In the genomic region with DNA sequence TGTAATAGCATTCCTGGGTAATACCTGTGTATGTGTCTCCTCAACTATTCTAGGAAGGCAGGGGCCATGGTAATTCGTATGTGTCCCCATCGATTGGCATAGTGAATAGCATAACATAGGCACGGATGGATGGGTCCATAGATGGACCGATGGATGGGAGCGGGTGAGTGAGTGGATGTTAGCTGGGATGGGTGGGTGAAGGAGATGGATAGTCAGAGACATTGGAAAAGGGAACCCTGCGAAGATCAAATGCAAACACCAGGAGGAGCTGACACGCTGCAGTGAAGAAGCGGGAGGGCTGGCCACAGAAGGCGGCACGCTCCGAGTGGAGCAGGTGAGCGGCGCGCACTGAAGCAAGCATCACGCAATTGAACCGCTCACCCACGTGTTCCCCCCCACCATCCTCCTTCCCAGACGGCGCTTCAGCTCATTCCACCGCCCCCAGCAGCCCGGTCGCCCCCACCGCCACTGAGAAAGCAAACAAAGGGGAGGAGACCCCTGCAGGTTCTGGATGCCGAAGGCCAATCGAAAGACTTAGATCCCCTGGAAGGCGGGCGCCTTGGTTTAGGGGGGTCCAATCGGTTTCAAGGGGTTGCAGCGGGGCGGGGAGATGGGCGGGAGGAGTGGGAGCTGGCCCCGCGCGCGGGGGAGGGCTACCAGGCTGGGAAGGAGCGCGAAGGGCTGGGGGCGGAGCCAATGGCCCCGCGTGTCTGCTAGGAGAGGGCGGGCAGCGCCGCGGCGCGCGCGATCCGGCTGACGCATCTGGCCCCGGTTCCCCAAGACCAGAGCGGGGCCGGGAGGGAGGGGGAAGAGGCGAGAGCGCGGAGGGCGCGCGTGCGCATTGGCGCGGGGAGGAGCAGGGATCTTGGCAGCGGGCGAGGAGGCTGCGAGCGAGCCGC, we compare ENCODE assay signal across 8 cellular contexts. TPM values are rescaled to one million over a fixed set of nuclear protein-coding genes. Genes with fewer than 3 reads are reported as not detected.
DNase-seq lines count a peak whose midpoint lies in the region; ATAC-seq lines count a peak whose summit lies in the region.

A gene (plus strand): TSS at position 839 of the 899 bp plus-strand sequence. CDS start 90 bp downstream, outside the sequence.

- no peaks in the 10 kb centered on the region for H3K9me3 ChIP-seq in naive thymus-derived CD4-positive, alpha-beta T cell (ENCODE audit: control insufficient read depth in 2 of 3, low read length in 3 of 3)

- peak within 1 kb of the TSS; percentile 84 for H3K27ac ChIP-seq in naive thymus-derived CD4-positive, alpha-beta T cell (ENCODE audit: low read depth, low read length)

- peak; percentile 76 for ATAC-seq in GM21825 (IDR thresholded peaks at IDR 0.05; ENCODE audit: unreplicated experiment)
- peak; percentile 91 for ATAC-seq in naive thymus-derived CD4-positive, alpha-beta T cell
- peak; percentile 87 to 90 for ATAC-seq in stimulated activated naive B cell treated with anti-CD40 and anti-IgM and Interleukin-4, amounts not matched to agents 10 μg/mL and 1 μg/mL and 100 μg/mL, for 72 hours (replicated peaks)

- H3K27me3 Mint-ChIP-seq in activated T-helper 1 cell treated with anti-CD3 and anti-CD28 coated beads, Interleukin-12 subunit alpha, Interleukin-12 subunit beta, Interleukin-2, Interleukin-4 antibody, amounts not matched to agents 30 ng/mL and 10 ng/mL and 1 ng/mL, durations not matched to agents 14 hours and 24 hours and 36 hours (ENCODE audit: insufficient read depth): no peaks in the 10 kb centered on the region
- no peaks in the 10 kb centered on the region for H3K27me3 Mint-ChIP-seq in naive thymus-derived CD4-positive, alpha-beta T cell
- no peaks in the 10 kb centered on the region for H3K27me3 Mint-ChIP-seq in stimulated activated naive B cell treated with anti-CD40 and anti-IgM and Interleukin-4, amounts not matched to agents 10 μg/mL and 1 μg/mL and 100 μg/mL, for 72 hours

- H3K4me3 ChIP-seq in naive thymus-derived CD4-positive, alpha-beta T cell (ENCODE audit: low read length): peak within 1 kb of the TSS; percentile 89

- H3K27me3 ChIP-seq in naive thymus-derived CD4-positive, alpha-beta T cell (ENCODE audit: control insufficient read depth in 2 of 2, insufficient read depth in 2 of 2, low read length in 2 of 2): no peaks in the 10 kb centered on the region

- no peaks in the 10 kb centered on the region for H3K9me3 Mint-ChIP-seq in activated T-helper 1 cell treated with anti-CD3 and anti-CD28 coated beads, Interleukin-12 subunit alpha, Interleukin-12 subunit beta, Interleukin-2, Interleukin-4 antibody, amounts not matched to agents 30 ng/mL and 10 ng/mL and 1 ng/mL, durations not matched to agents 14 hours and 24 hours and 36 hours
- peaks cover 0 to 2% (median 0%) of the 10 kb centered on the region in 11 donors for H3K9me3 Mint-ChIP-seq in naive thymus-derived CD4-positive, alpha-beta T cell
- no peaks in the 10 kb centered on the region for H3K9me3 Mint-ChIP-seq in stimulated activated naive B cell treated with anti-CD40 and anti-IgM and Interleukin-4, amounts not matched to agents 10 μg/mL and 1 μg/mL and 100 μg/mL, for 72 hours

- CTCF ChIA-PET in naive thymus-derived CD4-positive, alpha-beta T cell (lab: Charles Lee): interaction anchor here (0.6 to 3.7 kb wide), 17 partner anchors 14 to 566 kb away, joined by 3 to 16 read pairs (median 3); a partner anchor contains a TSS

- POLR2A ChIA-PET in naive thymus-derived CD4-positive, alpha-beta T cell (lab: Charles Lee): interaction anchor here (0.6 to 5.3 kb wide), 15 partner anchors 11 to 258 kb away, joined by 3 to 48 read pairs (median 5); a partner anchor contains a TSS

- H3K27ac Mint-ChIP-seq in activated T-helper 1 cell treated with anti-CD3 and anti-CD28 coated beads, Interleukin-12 subunit alpha, Interleukin-12 subunit beta, Interleukin-2, Interleukin-4 antibody, amounts not matched to agents 30 ng/mL and 10 ng/mL and 1 ng/mL, durations not matched to agents 14 hours and 24 hours and 36 hours: peak within 1 kb of the TSS; percentile 99
- peak within 1 kb of the TSS; percentile 69 to 98 (median 92) for H3K27ac Mint-ChIP-seq in naive thymus-derived CD4-positive, alpha-beta T cell
- peak within 1 kb of the TSS; percentile 72 for H3K27ac Mint-ChIP-seq in stimulated activated naive B cell treated with anti-CD40 and anti-IgM and Interleukin-4, amounts not matched to agents 10 μg/mL and 1 μg/mL and 100 μg/mL, for 72 hours

- H3K36me3 ChIP-seq in naive thymus-derived CD4-positive, alpha-beta T cell (ENCODE audit: control insufficient read depth in 2 of 3, insufficient read depth in 3 of 3, low read length in 3 of 3): peaks cover 0 to 4% (median 0%) of the 10 kb centered on the region in 3 experiments

- peaks cover 11% of the 10 kb centered on the region for H3K36me3 Mint-ChIP-seq in activated T-helper 1 cell treated with anti-CD3 and anti-CD28 coated beads, Interleukin-12 subunit alpha, Interleukin-12 subunit beta, Interleukin-2, Interleukin-4 antibody, amounts not matched to agents 30 ng/mL and 10 ng/mL and 1 ng/mL, durations not matched to agents 14 hours and 24 hours and 36 hours (ENCODE audit: low read depth)
- H3K36me3 Mint-ChIP-seq in naive thymus-derived CD4-positive, alpha-beta T cell: peaks cover 0 to 20% (median 3%) of the 10 kb centered on the region in 5 donors
- peaks cover 2 to 9% of the 10 kb centered on the region in 2 donors for H3K36me3 Mint-ChIP-seq in stimulated activated naive B cell treated with anti-CD40 and anti-IgM and Interleukin-4, amounts not matched to agents 10 μg/mL and 1 μg/mL and 100 μg/mL, for 72 hours

- H3K4me3 Mint-ChIP-seq in activated T-helper 1 cell treated with anti-CD3 and anti-CD28 coated beads, Interleukin-12 subunit alpha, Interleukin-12 subunit beta, Interleukin-2, Interleukin-4 antibody, amounts not matched to agents 30 ng/mL and 10 ng/mL and 1 ng/mL, durations not matched to agents 14 hours and 24 hours and 36 hours: peak within 1 kb of the TSS; percentile 98
- peak within 1 kb of the TSS; percentile 89 to 99 (median 97) for H3K4me3 Mint-ChIP-seq in naive thymus-derived CD4-positive, alpha-beta T cell
- H3K4me3 Mint-ChIP-seq in stimulated activated naive B cell treated with anti-CD40 and anti-IgM and Interleukin-4, amounts not matched to agents 10 μg/mL and 1 μg/mL and 100 μg/mL, for 72 hours: peak within 1 kb of the TSS; percentile 82 to 86

- peaks cover 54% of the 10 kb centered on the region for H3K4me1 Mint-ChIP-seq in activated T-helper 1 cell treated with anti-CD3 and anti-CD28 coated beads, Interleukin-12 subunit alpha, Interleukin-12 subunit beta, Interleukin-2, Interleukin-4 antibody, amounts not matched to agents 30 ng/mL and 10 ng/mL and 1 ng/mL, durations not matched to agents 14 hours and 24 hours and 36 hours (ENCODE audit: low read depth)
- H3K4me1 Mint-ChIP-seq in naive thymus-derived CD4-positive, alpha-beta T cell: peaks cover 21 to 63% (median 49%) of the 10 kb centered on the region in 7 donors
- peaks cover 31 to 48% of the 10 kb centered on the region in 2 donors for H3K4me1 Mint-ChIP-seq in stimulated activated naive B cell treated with anti-CD40 and anti-IgM and Interleukin-4, amounts not matched to agents 10 μg/mL and 1 μg/mL and 100 μg/mL, for 72 hours

- peaks cover 28 to 34% of the 10 kb centered on the region in 2 donors for H3K4me1 ChIP-seq in naive thymus-derived CD4-positive, alpha-beta T cell (ENCODE audit: control insufficient read depth in 2 of 2, insufficient read depth in 2 of 2, low read length in 2 of 2)

- peak; percentile 99 for DNase-seq in Daoy (ENCODE audit: low read depth)
- DNase-seq in Kasumi-1 (lab: John Stamatoyannopoulos, UW): peak; percentile 85 to 90
- DNase-seq in RKO (ENCODE audit: low spot score): peak; percentile 96
- DNase-seq in activated T-helper 1 cell treated with anti-CD3 and anti-CD28 coated beads, Interleukin-12 subunit alpha, Interleukin-12 subunit beta, Interleukin-2, Interleukin-4 antibody, amounts not matched to agents 30 ng/mL and 10 ng/mL and 1 ng/mL, durations not matched to agents 14 hours and 24 hours and 36 hours (ENCODE audit: low spot score): peak; percentile 99
- DNase-seq in fibroblast of gingiva (ENCODE audit: low read depth): peak; percentile 98
- peak; percentile 97 to 99 (median 99) for DNase-seq in naive thymus-derived CD4-positive, alpha-beta T cell
- peak; percentile 97 for DNase-seq in stimulated activated naive B cell treated with anti-CD40 and anti-IgM and Interleukin-4, amounts not matched to agents 10 μg/mL and 1 μg/mL and 100 μg/mL, for 72 hours

- intact Hi-C loops in activated T-helper 1 cell treated with anti-CD3 and anti-CD28 coated beads, Interleukin-12 subunit alpha, Interleukin-12 subunit beta, Interleukin-2, Interleukin-4 antibody, amounts not matched to agents 30 ng/mL and 10 ng/mL and 1 ng/mL, durations not matched to agents 14 hours and 24 hours and 36 hours (cut with micrococcal nuclease): loop anchor here (1.0 to 10.0 kb wide), 11 partner anchors 21 to 345 kb away; a partner anchor contains a TSS
- intact Hi-C loops in naive thymus-derived CD4-positive, alpha-beta T cell (cut with micrococcal nuclease): loop anchor here (1.0 to 10.0 kb wide), 21 partner anchors 21 to 572 kb away; a partner anchor contains a TSS

RNA-seq across cellular contexts. Expression of the gene that starts here (rescaled TPM):
- total RNA-seq in Daoy (2014; rRNA removed; shearing (Covaris generic)): 10.7 and 16.4 TPM in 2 replicates
- total RNA-seq in activated T-helper 1 cell treated with anti-CD3 and anti-CD28 coated beads, Interleukin-12 subunit alpha, Interleukin-12 subunit beta, Interleukin-2, Interleukin-4 antibody, amounts not matched to agents 30 ng/mL and 10 ng/mL and 1 ng/mL, durations not matched to agents 14 hours and 24 hours and 36 hours: 202 and 204 TPM in 2 replicates
- total RNA-seq in naive thymus-derived CD4-positive, alpha-beta T cell: 100 to 1,000 TPM; 270 to 601 (median 377) TPM
- polyA plus RNA-seq in naive thymus-derived CD4-positive, alpha-beta T cell: 10 to 100 TPM; 34.8 to 35.0 TPM

Comparison
In these comparisons a context has a peak if more than half of its experiments do, and no peak if none do; other contexts are left out.
1. Peak in every context shown above with its lines: DNase-seq, ATAC-seq, H3K4me3 ChIP-seq and H3K27ac ChIP-seq.
2. RNA of the gene that starts here (total RNA-seq): 270 to 601 TPM in naive thymus-derived CD4-positive, alpha-beta T cell and 202 to 204 TPM in activated T-helper 1 cell treated with anti-CD3 and anti-CD28 coated beads, Interleukin-12 subunit alpha, Interleukin-12 subunit beta, Interleukin-2, Interleukin-4 antibody, amounts not matched to agents 30 ng/mL and 10 ng/mL and 1 ng/mL, durations not matched to agents 14 hours and 24 hours and 36 hours; 10.7 to 16.4 TPM in Daoy; every median in the first group is over 10 times any median in the second.